1 cellular context compared by ENCODE assay signal in the genomic region with DNA sequence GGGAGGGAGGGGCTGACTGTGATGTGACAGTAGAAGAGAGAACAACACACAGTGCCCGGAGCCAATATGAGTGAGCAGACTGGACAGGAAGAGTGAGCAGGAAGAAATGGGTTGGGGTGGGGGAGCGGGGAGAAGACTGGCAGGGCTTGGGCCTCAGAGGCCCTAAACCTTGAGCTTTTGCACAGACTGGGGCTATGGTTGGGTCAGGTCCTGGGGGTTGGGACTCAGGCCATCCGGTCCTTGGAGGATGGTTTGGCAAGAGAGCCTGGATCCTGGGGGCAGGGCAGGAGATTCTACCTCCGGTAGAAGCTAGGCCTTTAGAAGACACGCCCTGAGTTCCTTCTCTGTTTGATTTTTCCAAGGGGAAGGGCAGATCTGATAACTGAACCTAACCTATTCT.
A peak's percentile ranks its signal among the peaks of the same experiment; 100 is the strongest.
TF ChIP-seq lines count a peak whose summit lies in the region.

No MANE protein-coding gene starts in this region.

TF ChIP-seq in endothelial cell of umbilical vein, 7 proteins besides CTCF, POLR2A, EP300 and RAD21:
- TF ChIP-seq FOS (IDR thresholded peaks at IDR 0.05; ENCODE audit: borderline replicate concordance, insufficient read depth, low read length) (no peak), POLR2AphosphoS5 (IDR thresholded peaks at IDR 0.05; ENCODE audit: insufficient read depth, low read depth, low read length) (peak; percentile 61), EZH2 (IDR thresholded peaks at IDR 0.05; ENCODE audit: borderline replicate concordance, low read depth, low read length, severe bottlenecking) (no peak)
